Comparison of ENCODE assay signal across 26 cellular contexts in the genomic region with DNA sequence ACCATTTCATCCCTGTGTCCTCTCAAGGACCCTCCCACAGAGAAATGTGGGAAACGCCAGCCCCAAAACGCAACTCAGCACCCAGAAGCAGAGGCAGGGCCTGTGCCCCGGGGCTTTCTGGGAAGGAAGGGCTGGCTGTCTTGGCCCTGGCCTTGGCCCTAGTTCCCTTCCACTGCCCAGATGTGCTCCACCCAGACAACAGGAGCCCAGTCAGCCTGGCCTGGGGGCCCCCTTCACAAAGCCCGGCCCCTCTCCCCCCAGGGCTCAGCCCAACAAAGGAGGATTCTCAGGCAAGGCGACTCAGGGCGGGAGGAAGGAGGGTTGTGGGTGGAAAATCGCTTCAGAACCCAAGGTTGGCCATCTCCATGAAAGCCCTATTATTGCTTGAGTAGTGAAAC.
"Had no signal": no experiment of that assay in that cellular context is flagged by ENCODE, and none has a peak within 500 bp of the region (broad histone marks: within the 10 kb centered on the region; RNA-seq: fewer than 3 reads in every experiment).

No MANE protein-coding gene starts in this region.

- H3K27ac Mint-ChIP-seq: activated B cell treated with CpG ODN at 0.5 μM for 24 hours; activated CD4-positive, alpha-beta T cell treated with anti-CD3 and anti-CD28 coated beads for 36 hours; activated naive CD4-positive, alpha-beta T cell treated with anti-CD3 and anti-CD28 coated beads for 36 hours; activated naive CD8-positive, alpha-beta T cell treated with anti-CD3 and anti-CD28 coated beads for 36 hours; natural killer cell treated with Interleukin-12 subunit alpha and Interleukin-12 subunit beta and Interleukin-15 and Interleukin-18, amount 100 ng/mL, for 72 hours; T-helper 17 cell had no signal

- H3K9me3 ChIP-seq: adrenal gland, body of pancreas, colonic mucosa, gastroesophageal sphincter, lower lobe of right lung, mucosa of descending colon, pancreas, psoas muscle, suprapubic skin, tibial nerve had no signal

- H3K4me3 Mint-ChIP-seq: activated B cell treated with CpG ODN at 0.5 μM for 24 hours; activated CD4-positive, alpha-beta T cell treated with anti-CD3 and anti-CD28 coated beads for 36 hours; activated naive CD4-positive, alpha-beta T cell treated with anti-CD3 and anti-CD28 coated beads for 36 hours; activated naive CD8-positive, alpha-beta T cell treated with anti-CD3 and anti-CD28 coated beads for 36 hours; natural killer cell treated with Interleukin-12 subunit alpha and Interleukin-12 subunit beta and Interleukin-15 and Interleukin-18, amount 100 ng/mL, for 72 hours; T-helper 17 cell had no signal

- H3K27me3 Mint-ChIP-seq: activated B cell treated with CpG ODN at 0.5 μM for 24 hours; activated CD4-positive, alpha-beta T cell treated with anti-CD3 and anti-CD28 coated beads for 36 hours; activated naive CD8-positive, alpha-beta T cell treated with anti-CD3 and anti-CD28 coated beads for 36 hours; T-helper 17 cell had no signal

- H3K9me3 Mint-ChIP-seq: activated B cell treated with CpG ODN at 0.5 μM for 24 hours; activated naive CD4-positive, alpha-beta T cell treated with anti-CD3 and anti-CD28 coated beads for 36 hours; activated naive CD8-positive, alpha-beta T cell treated with anti-CD3 and anti-CD28 coated beads for 36 hours; natural killer cell treated with Interleukin-12 subunit alpha and Interleukin-12 subunit beta and Interleukin-15 and Interleukin-18, amount 100 ng/mL, for 72 hours had no signal

- H3K36me3 ChIP-seq: adrenal gland, colonic mucosa, gastroesophageal sphincter, lower lobe of right lung, pancreas, suprapubic skin, tibial nerve had no signal

- H3K36me3 Mint-ChIP-seq: activated naive CD8-positive, alpha-beta T cell treated with anti-CD3 and anti-CD28 coated beads for 36 hours; natural killer cell treated with Interleukin-12 subunit alpha and Interleukin-12 subunit beta and Interleukin-15 and Interleukin-18, amount 100 ng/mL, for 72 hours had no signal

- H3K4me1 Mint-ChIP-seq: activated B cell treated with CpG ODN at 0.5 μM for 24 hours; activated CD4-positive, alpha-beta T cell treated with anti-CD3 and anti-CD28 coated beads for 36 hours; activated naive CD8-positive, alpha-beta T cell treated with anti-CD3 and anti-CD28 coated beads for 36 hours; T-helper 17 cell had no signal

- DNase-seq: activated B cell treated with CpG ODN at 0.5 μM for 24 hours; activated CD4-positive, alpha-beta T cell treated with anti-CD3 and anti-CD28 coated beads for 36 hours; activated effector memory CD4-positive, alpha-beta T cell treated with anti-CD3 and anti-CD28 coated beads, Interleukin-2, amount 50 U/mL, for 16 hours; activated naive CD4-positive, alpha-beta T cell treated with anti-CD3 and anti-CD28 coated beads for 36 hours; activated naive CD8-positive, alpha-beta T cell treated with anti-CD3 and anti-CD28 coated beads for 36 hours; adrenal gland; body of pancreas; colonic mucosa; effector CD8-positive, alpha-beta T cell; erythroblast; hypothalamus; lower lobe of right lung; mesenchymal stem cell; mucosa of descending colon; stimulated activated CD4-positive, alpha-beta T cell treated with anti-CD3 and anti-CD28 coated beads, Interleukin-15, amount 100 ng/mL, for 24 hours; stimulated activated CD4-positive, alpha-beta T cell treated with anti-CD3 and anti-CD28 coated beads, Interleukin-2, amount 100 ng/mL, for 24 hours; stimulated activated naive CD4-positive, alpha-beta T cell; T-helper 17 cell had no signal

- H3K27me3 ChIP-seq: body of pancreas, colonic mucosa, gastroesophageal sphincter, pancreas, suprapubic skin had no signal

- H3K27ac ChIP-seq: adrenal gland, body of pancreas, colonic mucosa, gastroesophageal sphincter, lower lobe of right lung, pancreas, psoas muscle, suprapubic skin had no signal

- H3K4me1 ChIP-seq: adrenal gland, body of pancreas, colonic mucosa, gastroesophageal sphincter, lower lobe of right lung, pancreas, psoas muscle had no signal

- H3K4me3 ChIP-seq: adrenal gland, body of pancreas, colonic mucosa, gastroesophageal sphincter, lower lobe of right lung, mucosa of descending colon, pancreas, psoas muscle, smooth muscle cell, suprapubic skin had no signal

- ATAC-seq: activated CD4-positive, alpha-beta T cell treated with anti-CD3 and anti-CD28 coated beads for 36 hours; body of pancreas; gastroesophageal sphincter; left lobe of liver; lower lobe of right lung; mucosa of descending colon; natural killer cell treated with Interleukin-12 subunit alpha and Interleukin-12 subunit beta and Interleukin-15 and Interleukin-18, amount 100 ng/mL, for 72 hours; pancreas; psoas muscle; T-helper 17 cell had no signal
